ENCODE assay signal across 27 cellular contexts in genomic region chr12:49277466-49277865, GRCh38. TPM values are rescaled to one million over a fixed set of nuclear protein-coding genes. Genes with fewer than 3 reads are reported as not detected.
DNase-seq lines count a peak whose midpoint lies in the region; ATAC-seq and TF ChIP-seq lines count a peak whose summit lies in the region.
"Had no signal": no experiment of that assay in that cellular context is flagged by ENCODE, and none has a peak within 500 bp of the region (broad histone marks: within the 10 kb centered on the region; RNA-seq: fewer than 3 reads in every experiment).

No MANE protein-coding gene starts in this region.

- ATAC-seq in stimulated activated naive CD8-positive, alpha-beta T cell treated with anti-CD3 and anti-CD28 coated beads, Interleukin-15, amount 100 ng/mL, for 72 hours: peak; percentile 31
- no peak for ATAC-seq in stimulated activated naive CD8-positive, alpha-beta T cell treated with anti-CD3 and anti-CD28 coated beads, Interleukin-15, Interleukin-2, amounts not matched to agents 100 U/mL and 50 U/mL, for 24 hours
- ATAC-seq in lower lobe of right lung (no peak), aorta (ENCODE audit: low FRiP score) (peak; percentile 11)
- ATAC-seq: HCT116, K562 had no signal

- DNase-seq in stimulated activated naive CD8-positive, alpha-beta T cell treated with anti-CD3 and anti-CD28 coated beads, Interleukin-15, amount 100 ng/mL, for 72 hours: no peak
- no peak for DNase-seq in stimulated activated naive CD8-positive, alpha-beta T cell treated with anti-CD3 and anti-CD28 coated beads, Interleukin-15, Interleukin-2, amounts not matched to agents 100 U/mL and 50 U/mL, for 24 hours
- DNase-seq in cerebellar cortex (ENCODE audit: low spot score): peak; percentile 76
- DNase-seq in lower lobe of right lung: peak; percentile 36
- no peak for DNase-seq in aorta
- no peak for DNase-seq in HCEC 1CT
- no peak for DNase-seq in activated effector memory CD4-positive, alpha-beta T cell treated with Interleukin-2 at 50 U/mL for 16 hours
- DNase-seq in T-helper 1 cell: no peak
- DNase-seq: CD4-positive, CD25-positive, alpha-beta regulatory T cell; GF-D8; GOT3; Kasumi-1; NCI-H1092 treated with DMSO at 0.1 percent for 48 hours; NCI-H1436; NCI-H187; NCI-H2081 treated with DMSO at 0.1 percent for 48 hours; NCI-H2171; NCI-H226; NCI-H510A treated with DMSO at 0.1 percent for 48 hours; NCI-H748 treated with DMSO at 0.1 percent for 48 hours; PC-9; SHP77 had no signal

- WGBS in aorta, 2 donors: 91 to 97% methylated on average over 7 of the region's 7 CpGs

- H3K9me3 ChIP-seq in lower lobe of right lung (no peaks in the 10 kb centered on the region), aorta (ENCODE audit: control insufficient read depth, low read length) (no peaks in the 10 kb centered on the region)
- H3K9me3 ChIP-seq: BLaER1 had no signal

- H3K27ac ChIP-seq in lower lobe of right lung (no peak overlapping the region), aorta (ENCODE audit: low read depth in 1 of 2, low read length in 2 of 2) (no peak overlapping the region)
- H3K27ac ChIP-seq: BLaER1, PC-9 had no signal

- H3K4me1 Mint-ChIP-seq in stimulated activated naive CD8-positive, alpha-beta T cell treated with anti-CD3 and anti-CD28 coated beads, Interleukin-15, amount 100 ng/mL, for 72 hours: no peaks in the 10 kb centered on the region
- H3K4me1 Mint-ChIP-seq: CD4-positive, CD25-positive, alpha-beta regulatory T cell had no signal

- no peak for TF ChIP-seq CTCF in lower lobe of right lung (IDR thresholded peaks at IDR 0.05)

- H3K27me3 Mint-ChIP-seq in stimulated activated naive CD8-positive, alpha-beta T cell treated with anti-CD3 and anti-CD28 coated beads, Interleukin-15, amount 100 ng/mL, for 72 hours: peaks cover 32% of the 10 kb centered on the region

- H3K27ac Mint-ChIP-seq in stimulated activated naive CD8-positive, alpha-beta T cell treated with anti-CD3 and anti-CD28 coated beads, Interleukin-15, amount 100 ng/mL, for 72 hours: no peak overlapping the region
- H3K27ac Mint-ChIP-seq: CD4-positive, CD25-positive, alpha-beta regulatory T cell had no signal

- intact Hi-C loops in lower lobe of right lung (cut with DNase I) (no loop called here), aorta (cut with DNase I) (no loop called here)

- H3K4me3 ChIP-seq in lower lobe of right lung (no peak overlapping the region), aorta (ENCODE audit: low read length in 2 of 2) (no peak overlapping the region)
- H3K4me3 ChIP-seq: BLaER1, K562, PC-9 had no signal

- no peaks in the 10 kb centered on the region for H3K27me3 ChIP-seq in lower lobe of right lung (ENCODE audit: low read depth)
- H3K27me3 ChIP-seq in aorta (ENCODE audit: control insufficient read depth in 1 of 2, insufficient read depth in 2 of 2, low read length in 1 of 2): no peaks in the 10 kb centered on the region
- H3K27me3 ChIP-seq: BLaER1 had no signal

- H3K36me3 ChIP-seq in lower lobe of right lung (peaks cover 17% of the 10 kb centered on the region), aorta (ENCODE audit: control insufficient read depth in 1 of 2, insufficient read depth in 2 of 2, low read length in 1 of 2) (peaks cover 0 to 6% of the 10 kb centered on the region in 2 donors)

- no peak overlapping the region for H3K4me3 Mint-ChIP-seq in stimulated activated naive CD8-positive, alpha-beta T cell treated with anti-CD3 and anti-CD28 coated beads, Interleukin-15, amount 100 ng/mL, for 72 hours
- H3K4me3 Mint-ChIP-seq: CD4-positive, CD25-positive, alpha-beta regulatory T cell had no signal

- no peaks in the 10 kb centered on the region for H3K9me3 Mint-ChIP-seq in stimulated activated naive CD8-positive, alpha-beta T cell treated with anti-CD3 and anti-CD28 coated beads, Interleukin-15, amount 100 ng/mL, for 72 hours
- H3K9me3 Mint-ChIP-seq: CD4-positive, CD25-positive, alpha-beta regulatory T cell had no signal

- peaks cover 12% of the 10 kb centered on the region for H3K4me1 ChIP-seq in lower lobe of right lung
- no peaks in the 10 kb centered on the region for H3K4me1 ChIP-seq in aorta (ENCODE audit: control insufficient read depth in 1 of 2, insufficient read depth in 2 of 2, low read length in 2 of 2)

RNA-seq across cellular contexts. Expression of gene TUBA1C, which starts 12.6 kb away (rescaled TPM):
- total RNA-seq in lower lobe of right lung: 96.0 TPM
- 100 to 1,000 TPM in 1 of 2 donors, 10 to 100 TPM in 1; 89.2 to 181 TPM for total RNA-seq in aorta
- 100 to 1,000 TPM; 163 to 191 TPM for polyA plus RNA-seq in aorta

RNA-seq across cellular contexts. Expression of gene PRPH, which starts 17.5 kb away (rescaled TPM):
- 1.0 TPM for total RNA-seq in lower lobe of right lung
- 1 to 10 TPM in 1 of 2 donors, under 1 TPM in 1; 0.49 to 5.4 TPM for total RNA-seq in aorta
- polyA plus RNA-seq in aorta: 10 to 100 TPM in 1 of 2 donors, not detected in 1; 13.8 TPM
- total RNA-seq: CD4-positive, CD25-positive, alpha-beta regulatory T cell; SK-MEL-5 had no signal
- polyA plus RNA-seq: AG04450 had no signal

RNA-seq across cellular contexts. Expression of gene TROAP, which starts 45.6 kb away (rescaled TPM):
- total RNA-seq in lower lobe of right lung: 1.4 TPM
- 1 to 10 TPM; 1.1 to 4.3 TPM for total RNA-seq in aorta
- 1 to 10 TPM in 1 of 2 donors, under 1 TPM in 1; 0.10 to 1.8 TPM for polyA plus RNA-seq in aorta

RNA-seq across cellular contexts. Expression of gene C1QL4, which starts 59.5 kb away (rescaled TPM):
- total RNA-seq in lower lobe of right lung (not detected), aorta (not detected)
- not detected for polyA plus RNA-seq in aorta
- total RNA-seq: CD4-positive, CD25-positive, alpha-beta regulatory T cell had no signal
- polyA plus RNA-seq: AG04450; CD4-positive, CD25-positive, alpha-beta regulatory T cell had no signal

Comparison
In these comparisons a context has a peak if more than half of its experiments do, and no peak if none do; other contexts are left out.
1. ATAC-seq: peak in stimulated activated naive CD8-positive, alpha-beta T cell treated with anti-CD3 and anti-CD28 coated beads, Interleukin-15, amount 100 ng/mL, for 72 hours (single experiment) and aorta (single experiment); none in stimulated activated naive CD8-positive, alpha-beta T cell treated with anti-CD3 and anti-CD28 coated beads, Interleukin-15, Interleukin-2, amounts not matched to agents 100 U/mL and 50 U/mL, for 24 hours (single experiment) and lower lobe of right lung (0 of 2).
2. DNase-seq: peak in cerebellar cortex (single experiment) and lower lobe of right lung (single experiment); none in stimulated activated naive CD8-positive, alpha-beta T cell treated with anti-CD3 and anti-CD28 coated beads, Interleukin-15, amount 100 ng/mL, for 72 hours (0 of 2), stimulated activated naive CD8-positive, alpha-beta T cell treated with anti-CD3 and anti-CD28 coated beads, Interleukin-15, Interleukin-2, amounts not matched to agents 100 U/mL and 50 U/mL, for 24 hours (single experiment), aorta (0 of 2), HCEC 1CT (single experiment), activated effector memory CD4-positive, alpha-beta T cell treated with Interleukin-2 at 50 U/mL for 16 hours (single experiment) and T-helper 1 cell (0 of 5).